ENCODE assay signal across 10 cellular contexts in the genomic region with DNA sequence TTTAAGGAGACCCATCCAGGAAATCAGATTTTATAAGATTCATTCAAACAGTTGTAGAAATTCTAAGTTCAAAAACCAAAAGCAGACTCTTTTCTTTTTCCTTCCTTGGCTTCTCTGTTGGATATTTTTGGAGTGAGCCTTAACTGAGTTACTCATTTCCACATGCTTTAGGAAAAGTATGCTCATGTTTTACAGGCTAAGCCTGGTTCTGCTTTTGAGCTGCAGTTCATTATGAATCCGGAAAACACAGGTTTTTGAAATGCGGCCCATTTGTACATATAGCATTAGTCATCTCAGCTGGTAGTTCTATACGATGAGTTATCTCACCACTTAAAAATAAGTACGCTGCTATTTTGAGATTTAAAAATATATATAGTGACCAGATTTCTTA.
DNase-seq lines count a peak whose midpoint lies in the region; ATAC-seq and TF ChIP-seq lines count a peak whose summit lies in the region.
"Had no signal": no experiment of that assay in that cellular context is flagged by ENCODE, and none has a peak within 500 bp of the region (broad histone marks: within the 10 kb centered on the region; RNA-seq: fewer than 3 reads in every experiment).

No MANE protein-coding gene starts in this region.

- peak; percentile 80 for DNase-seq in EL
- peak; percentile 59 for DNase-seq in fibroblast of pulmonary artery (ENCODE audit: low read depth)
- no peak for DNase-seq in sciatic nerve (ENCODE audit: low spot score)
- no peak for DNase-seq in glutamatergic neuron
- no peak for DNase-seq in stimulated activated naive CD8-positive, alpha-beta T cell treated with anti-CD3 and anti-CD28 coated beads, Interleukin-15, Interleukin-2, amounts not matched to agents 100 U/mL and 50 U/mL, for 24 hours
- no peak for DNase-seq in T-helper 17 cell
- DNase-seq in CD8-positive, alpha-beta T cell: no peak
- DNase-seq: activated CD8-positive, alpha-beta T cell treated with anti-CD3 and anti-CD28 coated beads for 36 hours; NCI-H748 treated with DMSO at 0.1 percent for 48 hours had no signal

- H3K36me3 Mint-ChIP-seq in glutamatergic neuron (ENCODE audit: unreplicated experiment) (peaks cover 5% of the 10 kb centered on the region), T-helper 17 cell (ENCODE audit: low read depth) (no peaks in the 10 kb centered on the region)
- no peaks in the 10 kb centered on the region for H3K36me3 Mint-ChIP-seq in CD8-positive, alpha-beta T cell

- H3K36me3 ChIP-seq in CD8-positive, alpha-beta T cell (ENCODE audit: insufficient read depth, low read length): no peaks in the 10 kb centered on the region

- ATAC-seq in sciatic nerve (peak; percentile 69), T-helper 17 cell (no peak)
- no peak for ATAC-seq in stimulated activated naive CD8-positive, alpha-beta T cell treated with anti-CD3 and anti-CD28 coated beads, Interleukin-15, Interleukin-2, amounts not matched to agents 100 U/mL and 50 U/mL, for 24 hours
- no peak for ATAC-seq in CD8-positive, alpha-beta T cell
- ATAC-seq: activated CD8-positive, alpha-beta T cell treated with anti-CD3 and anti-CD28 coated beads for 36 hours had no signal

- TF ChIP-seq CTCF in WI38 (IDR thresholded peaks at IDR 0.05; ENCODE audit: low read depth, low read length) (no peak), fibroblast of pulmonary artery (IDR thresholded peaks at IDR 0.05; ENCODE audit: low read length, missing control alignments) (no peak), glutamatergic neuron (IDR thresholded peaks at IDR 0.05; ENCODE audit: partially characterized antibody, unreplicated experiment) (no peak)
- no peak for TF ChIP-seq CTCF in CD8-positive, alpha-beta T cell (IDR thresholded peaks at IDR 0.05)

- H3K9me3 ChIP-seq in T-helper 17 cell (ENCODE audit: control insufficient read depth, low read length, poor library complexity, severe bottlenecking): no peaks in the 10 kb centered on the region
- H3K9me3 ChIP-seq in CD8-positive, alpha-beta T cell (ENCODE audit: low read length): no peaks in the 10 kb centered on the region

- no peaks in the 10 kb centered on the region for H3K4me1 ChIP-seq in CD8-positive, alpha-beta T cell (ENCODE audit: insufficient read depth, low read length)

- H3K4me3 Mint-ChIP-seq in glutamatergic neuron (ENCODE audit: unreplicated experiment): no peak overlapping the region
- H3K4me3 Mint-ChIP-seq in T-helper 17 cell: no peak overlapping the region
- H3K4me3 Mint-ChIP-seq in CD8-positive, alpha-beta T cell: no peak overlapping the region
- H3K4me3 Mint-ChIP-seq: activated CD8-positive, alpha-beta T cell treated with anti-CD3 and anti-CD28 coated beads for 36 hours had no signal

- intact Hi-C loops in sciatic nerve (cut with DNase I): no loop called here
- intact Hi-C loops in CD8-positive, alpha-beta T cell (cut with DNase I, micrococcal nuclease): no loop called here

- no peak overlapping the region for H3K27ac ChIP-seq in CD8-positive, alpha-beta T cell (ENCODE audit: low read depth, low read length)

- peaks cover 2% of the 10 kb centered on the region for H3K9me3 Mint-ChIP-seq in glutamatergic neuron (ENCODE audit: unreplicated experiment)
- no peaks in the 10 kb centered on the region for H3K9me3 Mint-ChIP-seq in CD8-positive, alpha-beta T cell
- H3K9me3 Mint-ChIP-seq: activated CD8-positive, alpha-beta T cell treated with anti-CD3 and anti-CD28 coated beads for 36 hours had no signal

- CTCF ChIA-PET in CD8-positive, alpha-beta T cell (lab: Charles Lee): no interaction called here

- H3K4me1 Mint-ChIP-seq in glutamatergic neuron (ENCODE audit: low read depth, unreplicated experiment) (peaks cover 5% of the 10 kb centered on the region), T-helper 17 cell (no peaks in the 10 kb centered on the region)
- H3K4me1 Mint-ChIP-seq in CD8-positive, alpha-beta T cell (ENCODE audit: low read depth): no peaks in the 10 kb centered on the region

- H3K27ac Mint-ChIP-seq in glutamatergic neuron (ENCODE audit: unreplicated experiment) (no peak overlapping the region), T-helper 17 cell (no peak overlapping the region)
- no peak overlapping the region for H3K27ac Mint-ChIP-seq in CD8-positive, alpha-beta T cell
- H3K27ac Mint-ChIP-seq: activated CD8-positive, alpha-beta T cell treated with anti-CD3 and anti-CD28 coated beads for 36 hours had no signal

- H3K27me3 Mint-ChIP-seq in glutamatergic neuron (ENCODE audit: unreplicated experiment) (no peaks in the 10 kb centered on the region), T-helper 17 cell (peaks cover 11% of the 10 kb centered on the region)
- peaks cover 2% of the 10 kb centered on the region for H3K27me3 Mint-ChIP-seq in CD8-positive, alpha-beta T cell (ENCODE audit: low read depth)
- H3K27me3 Mint-ChIP-seq: activated CD8-positive, alpha-beta T cell treated with anti-CD3 and anti-CD28 coated beads for 36 hours had no signal

- POLR2A ChIA-PET in CD8-positive, alpha-beta T cell (lab: Charles Lee): no interaction called here

- peak overlapping the region; percentile 60 for H3K4me3 ChIP-seq in WI38 (ENCODE audit: low read depth, low read length)
- H3K4me3 ChIP-seq in fibroblast of pulmonary artery (replicated peaks; ENCODE audit: low read depth, low read length): peak overlapping the region; percentile 21
- H3K4me3 ChIP-seq in CD8-positive, alpha-beta T cell (ENCODE audit: low read depth, low read length): no peak overlapping the region

- no peaks in the 10 kb centered on the region for H3K27me3 ChIP-seq in CD8-positive, alpha-beta T cell (ENCODE audit: insufficient read depth, low read length)

Comparison
In these comparisons a context has a peak if more than half of its experiments do, and no peak if none do; other contexts are left out.
1. DNase-seq: peak in EL (single experiment) and fibroblast of pulmonary artery (single experiment); none in sciatic nerve (single experiment), glutamatergic neuron (single experiment), stimulated activated naive CD8-positive, alpha-beta T cell treated with anti-CD3 and anti-CD28 coated beads, Interleukin-15, Interleukin-2, amounts not matched to agents 100 U/mL and 50 U/mL, for 24 hours (single experiment), T-helper 17 cell (0 of 3) and CD8-positive, alpha-beta T cell (0 of 7).